Comparison of ENCODE assay signal across 6 cellular contexts in the genomic region with DNA sequence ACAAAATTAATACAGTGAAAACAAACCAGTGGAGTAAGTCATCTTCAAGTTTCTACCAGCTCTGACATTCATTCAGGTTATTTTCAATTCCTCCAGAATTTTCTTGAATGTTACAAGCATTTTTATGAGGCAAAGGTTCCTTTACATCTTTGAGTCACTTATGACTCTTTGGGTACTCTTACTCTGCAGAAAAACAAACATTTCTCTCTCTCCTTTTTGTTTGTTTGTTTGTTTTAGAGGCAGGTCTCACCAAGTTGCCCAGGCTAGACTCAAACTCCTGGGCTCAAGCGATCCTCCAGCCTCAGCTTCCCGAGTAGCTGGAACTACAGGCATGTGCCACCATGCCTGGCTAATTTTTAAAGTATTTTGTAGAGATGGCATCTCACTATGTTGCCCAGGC.
"Had no signal": no experiment of that assay in that cellular context is flagged by ENCODE, and none has a peak within 500 bp of the region (broad histone marks: within the 10 kb centered on the region; RNA-seq: fewer than 3 reads in every experiment).

No MANE protein-coding gene starts in this region.

- DNase-seq: GDM1, GF-D8 had no signal

- FAIRE-seq: G401.6, GM12878, GM12891, GM18507 had no signal

- ATAC-seq: GM12878 had no signal

- H3K4me3 ChIP-seq: GM12878 had no signal
